ENCODE assay signal across 10 cellular contexts in genomic region chr6:85459224-85459901, GRCh38. TPM values are rescaled to one million over a fixed set of nuclear protein-coding genes. Genes with fewer than 3 reads are reported as not detected.
DNase-seq lines count a peak whose midpoint lies in the region; ATAC-seq and TF ChIP-seq lines count a peak whose summit lies in the region.
"Had no signal": no experiment of that assay in that cellular context is flagged by ENCODE, and none has a peak within 500 bp of the region (broad histone marks: within the 10 kb centered on the region; RNA-seq: fewer than 3 reads in every experiment).

No MANE protein-coding gene starts in this region.

- 59% methylated on average over 4 of the region's 4 CpGs for WGBS in heart right ventricle, 2 donors
- 23% methylated on average over 4 of the region's 4 CpGs for WGBS in suprapubic skin

- H3K27ac Mint-ChIP-seq in activated CD4-positive, alpha-beta T cell treated with anti-CD3 and anti-CD28 coated beads, Interleukin-2, amount 10 ng/mL, durations not matched to agents 7 days and 5 days, result peak overlapping the region; percentile 43
- peak overlapping the region; percentile 28 for H3K27ac Mint-ChIP-seq in activated naive CD8-positive, alpha-beta T cell treated with anti-CD3 and anti-CD28 coated beads, Interleukin-2, amount 10 ng/mL, durations not matched to agents 7 days and 5 days

- ATAC-seq in activated naive CD8-positive, alpha-beta T cell treated with anti-CD3 and anti-CD28 coated beads, Interleukin-2, amount 10 ng/mL, durations not matched to agents 7 days and 5 days (ENCODE audit: low read depth), result no peak
- ATAC-seq in heart right ventricle (peak in 5 of 8 donors; percentile 26 to 57 (median 46)), GM18858 (IDR thresholded peaks at IDR 0.05; ENCODE audit: unreplicated experiment) (no peak)
- no peak for ATAC-seq in activated CD4-positive, CD25-positive, alpha-beta regulatory T cell treated with anti-CD3 and anti-CD28 coated beads, Interleukin-2, amount 50 U/mL, for 24 hours

- H3K4me1 Mint-ChIP-seq in activated CD4-positive, alpha-beta T cell treated with anti-CD3 and anti-CD28 coated beads, Interleukin-2, amount 10 ng/mL, durations not matched to agents 7 days and 5 days, result peaks cover 67% of the 10 kb centered on the region
- H3K4me1 Mint-ChIP-seq in activated naive CD8-positive, alpha-beta T cell treated with anti-CD3 and anti-CD28 coated beads, Interleukin-2, amount 10 ng/mL, durations not matched to agents 7 days and 5 days, result peaks cover 65% of the 10 kb centered on the region

- CTCF ChIA-PET in activated CD4-positive, alpha-beta T cell treated with anti-CD3 and anti-CD28 coated beads, Interleukin-2, amount 10 ng/mL, durations not matched to agents 7 days and 5 days (lab: Charles Lee), result interaction anchor here (0.6 to 1.4 kb wide), 2 partner anchors 68 to 706 kb away, joined by 3 read pairs; no protein-coding TSS in a partner anchor

- TF ChIP-seq POLR2A in suprapubic skin (IDR thresholded peaks at IDR 0.05), result no peak

- H3K4me3 Mint-ChIP-seq in activated CD4-positive, alpha-beta T cell treated with anti-CD3 and anti-CD28 coated beads, Interleukin-2, amount 10 ng/mL, durations not matched to agents 7 days and 5 days, result no peak overlapping the region
- H3K4me3 Mint-ChIP-seq in activated naive CD8-positive, alpha-beta T cell treated with anti-CD3 and anti-CD28 coated beads, Interleukin-2, amount 10 ng/mL, durations not matched to agents 7 days and 5 days, result peak overlapping the region; percentile 17

- TF ChIP-seq CTCF in heart right ventricle (IDR thresholded peaks at IDR 0.05), result no peak
- no peak for TF ChIP-seq CTCF in suprapubic skin (IDR thresholded peaks at IDR 0.05)

- no peak for DNase-seq in activated CD4-positive, alpha-beta T cell treated with anti-CD3 and anti-CD28 coated beads, Interleukin-2, amount 10 ng/mL, durations not matched to agents 7 days and 5 days
- no peak for DNase-seq in activated CD4-positive, alpha-beta T cell treated with anti-CD3 and anti-CD28 coated beads, Interleukin-2, amount 50 U/mL, for 4 hours
- no peak for DNase-seq in activated naive CD8-positive, alpha-beta T cell treated with anti-CD3 and anti-CD28 coated beads, Interleukin-2, amount 10 ng/mL, durations not matched to agents 7 days and 5 days
- DNase-seq in heart right ventricle (no peak), suprapubic skin (ENCODE audit: low spot score in 2 of 2) (no peak), NCI-H1092 (lab: John Stamatoyannopoulos, UW) (no peak)
- DNase-seq: BE2C; stimulated activated CD4-positive, alpha-beta T cell treated with anti-CD3 and anti-CD28 coated beads, Interleukin-15, amount 100 ng/mL, for 24 hours had no signal

- peaks cover 4 to 49% (median 33%) of the 10 kb centered on the region in 9 donors for H3K4me1 ChIP-seq in heart right ventricle
- H3K4me1 ChIP-seq in suprapubic skin, result peaks cover 28% of the 10 kb centered on the region

- TF ChIP-seq EP300 in suprapubic skin (IDR thresholded peaks at IDR 0.05), result no peak

- no peaks in the 10 kb centered on the region for H3K36me3 ChIP-seq in heart right ventricle
- no peaks in the 10 kb centered on the region for H3K36me3 ChIP-seq in suprapubic skin
- H3K36me3 ChIP-seq: BE2C had no signal

- intact Hi-C loops in heart right ventricle (cut with DNase I), result no loop called here

- POLR2A ChIA-PET in activated CD4-positive, alpha-beta T cell treated with anti-CD3 and anti-CD28 coated beads, Interleukin-2, amount 10 ng/mL, durations not matched to agents 7 days and 5 days (lab: Charles Lee), result no interaction called here
- POLR2A ChIA-PET in activated naive CD8-positive, alpha-beta T cell treated with anti-CD3 and anti-CD28 coated beads, Interleukin-2, amount 10 ng/mL, durations not matched to agents 7 days and 5 days (lab: Charles Lee), result interaction anchor here (1.4 to 8.3 kb wide), 3 partner anchors 8 to 219 kb away, joined by 4 to 90 read pairs (median 10); partner anchors contain the start of gene NT5E

- no peaks in the 10 kb centered on the region for H3K9me3 ChIP-seq in heart right ventricle
- H3K9me3 ChIP-seq in suprapubic skin, result no peaks in the 10 kb centered on the region
- H3K9me3 ChIP-seq: BE2C had no signal

- H3K9me3 Mint-ChIP-seq in activated CD4-positive, alpha-beta T cell treated with anti-CD3 and anti-CD28 coated beads, Interleukin-2, amount 10 ng/mL, durations not matched to agents 7 days and 5 days, result no peaks in the 10 kb centered on the region
- H3K9me3 Mint-ChIP-seq in activated naive CD8-positive, alpha-beta T cell treated with anti-CD3 and anti-CD28 coated beads, Interleukin-2, amount 10 ng/mL, durations not matched to agents 7 days and 5 days, result no peaks in the 10 kb centered on the region

- H3K27me3 ChIP-seq in heart right ventricle, result peaks cover 0 to 13% (median 0%) of the 10 kb centered on the region in 7 donors
- H3K27me3 ChIP-seq in suprapubic skin, result no peaks in the 10 kb centered on the region
- H3K27me3 ChIP-seq: BE2C had no signal

- H3K27ac ChIP-seq in heart right ventricle (peak overlapping the region in 7 of 10 donors; percentile 26 to 77 (median 39)), suprapubic skin (peak overlapping the region; percentile 17)

- no peak overlapping the region for H3K4me3 ChIP-seq in heart right ventricle
- H3K4me3 ChIP-seq in suprapubic skin, result no peak overlapping the region

- peaks cover 9% of the 10 kb centered on the region for H3K27me3 Mint-ChIP-seq in activated CD4-positive, alpha-beta T cell treated with anti-CD3 and anti-CD28 coated beads, Interleukin-2, amount 10 ng/mL, durations not matched to agents 7 days and 5 days
- H3K27me3 Mint-ChIP-seq in activated naive CD8-positive, alpha-beta T cell treated with anti-CD3 and anti-CD28 coated beads, Interleukin-2, amount 10 ng/mL, durations not matched to agents 7 days and 5 days, result no peaks in the 10 kb centered on the region

- H3K36me3 Mint-ChIP-seq in activated CD4-positive, alpha-beta T cell treated with anti-CD3 and anti-CD28 coated beads, Interleukin-2, amount 10 ng/mL, durations not matched to agents 7 days and 5 days (ENCODE audit: low read depth), result peaks cover 3% of the 10 kb centered on the region
- peaks cover 3% of the 10 kb centered on the region for H3K36me3 Mint-ChIP-seq in activated naive CD8-positive, alpha-beta T cell treated with anti-CD3 and anti-CD28 coated beads, Interleukin-2, amount 10 ng/mL, durations not matched to agents 7 days and 5 days

RNA-seq across cellular contexts. Expression of gene NT5E, which starts 9.5 kb away (rescaled TPM):
- total RNA-seq in activated CD4-positive, alpha-beta T cell treated with anti-CD3 and anti-CD28 coated beads, Interleukin-2, amount 10 ng/mL, durations not matched to agents 7 days and 5 days, result 1 to 10 TPM; 6.1 to 7.2 TPM
- total RNA-seq in activated naive CD8-positive, alpha-beta T cell treated with anti-CD3 and anti-CD28 coated beads, Interleukin-2, amount 10 ng/mL, durations not matched to agents 7 days and 5 days, result 10 to 100 TPM; 26.8 to 30.7 TPM
- total RNA-seq in heart right ventricle (1 to 10 TPM; 2.1 to 8.4 (median 4.3) TPM), suprapubic skin (1 to 10 TPM; 1.1 to 8.7 (median 5.7) TPM)
- 1 to 10 TPM in 1 of 2 donors, under 1 TPM in 1; 0.88 to 1.7 TPM for polyA plus RNA-seq in heart right ventricle

Comparison
In these comparisons a context has a peak if more than half of its experiments do, and no peak if none do; other contexts are left out.
1. ATAC-seq: peak in heart right ventricle (5 of 8); none in activated naive CD8-positive, alpha-beta T cell treated with anti-CD3 and anti-CD28 coated beads, Interleukin-2, amount 10 ng/mL, durations not matched to agents 7 days and 5 days (single experiment), GM18858 (single experiment) and activated CD4-positive, CD25-positive, alpha-beta regulatory T cell treated with anti-CD3 and anti-CD28 coated beads, Interleukin-2, amount 50 U/mL, for 24 hours (0 of 2).